Comparison of ENCODE assay signal across 28 cellular contexts in genomic region chr6:131846023-131846663, GRCh38. TPM values are rescaled to one million over a fixed set of nuclear protein-coding genes. Genes with fewer than 3 reads are reported as not detected.
"Had no signal": no experiment of that assay in that cellular context is flagged by ENCODE, and none has a peak within 500 bp of the region (broad histone marks: within the 10 kb centered on the region; RNA-seq: fewer than 3 reads in every experiment).

No MANE protein-coding gene starts in this region.

- H3K4me1 ChIP-seq: lower lobe of right lung, right atrium auricular region, spleen, suprapubic skin, tibial artery, upper lobe of right lung had no signal

- H3K27ac Mint-ChIP-seq: immature natural killer cell; naive thymus-derived CD4-positive, alpha-beta T cell; natural killer cell treated with Interleukin-12 subunit alpha and Interleukin-12 subunit beta and Interleukin-15 and Interleukin-18, amount 100 ng/mL, for 72 hours; progenitor cell of endocrine pancreas; stimulated activated effector memory CD8-positive, alpha-beta T cell treated with anti-CD3 and anti-CD28 coated beads, Interleukin-12 subunit alpha, Interleukin-12 subunit beta, amount 100 ng/mL, for 72 hours; stimulated activated naive CD8-positive, alpha-beta T cell treated with anti-CD3 and anti-CD28 coated beads, Interleukin-15, Interleukin-2, amounts not matched to agents 100 ng/mL and 50 ng/mL, for 24 hours had no signal

- H3K9me3 Mint-ChIP-seq: natural killer cell treated with Interleukin-12 subunit alpha and Interleukin-12 subunit beta and Interleukin-15 and Interleukin-18, amount 100 ng/mL, for 72 hours; stimulated activated effector memory CD8-positive, alpha-beta T cell treated with anti-CD3 and anti-CD28 coated beads, Interleukin-12 subunit alpha, Interleukin-12 subunit beta, amount 100 ng/mL, for 72 hours; stimulated activated naive CD8-positive, alpha-beta T cell treated with anti-CD3 and anti-CD28 coated beads, Interleukin-15, Interleukin-2, amounts not matched to agents 100 ng/mL and 50 ng/mL, for 24 hours had no signal

- ATAC-seq: left ventricle myocardium superior; lower lobe of right lung; naive thymus-derived CD4-positive, alpha-beta T cell; natural killer cell treated with Interleukin-12 subunit alpha and Interleukin-12 subunit beta and Interleukin-15 and Interleukin-18, amount 100 ng/mL, for 72 hours; sciatic nerve; stimulated activated effector memory CD8-positive, alpha-beta T cell treated with anti-CD3 and anti-CD28 coated beads, Interleukin-12 subunit alpha, Interleukin-12 subunit beta, amount 100 ng/mL, for 72 hours; upper lobe of right lung had no signal

- H3K27me3 ChIP-seq: ovary, right atrium auricular region, suprapubic skin, tibial artery, upper lobe of right lung had no signal

- H3K36me3 Mint-ChIP-seq: immature natural killer cell; naive thymus-derived CD4-positive, alpha-beta T cell; natural killer cell treated with Interleukin-12 subunit alpha and Interleukin-12 subunit beta and Interleukin-15 and Interleukin-18, amount 100 ng/mL, for 72 hours; stimulated activated effector memory CD8-positive, alpha-beta T cell treated with anti-CD3 and anti-CD28 coated beads, Interleukin-12 subunit alpha, Interleukin-12 subunit beta, amount 100 ng/mL, for 72 hours had no signal

- H3K27ac ChIP-seq: lower lobe of right lung, ovary, right atrium auricular region, skin epidermis, spleen, suprapubic skin, thoracic aorta, tibial artery, upper lobe of right lung had no signal

- DNase-seq: head of caudate nucleus; hypothalamus; immature natural killer cell; kidney; left ventricle myocardium superior; lower lobe of right lung; mammary epithelial cell; mesenchymal stem cell; naive thymus-derived CD4-positive, alpha-beta T cell; ovary; spleen; stimulated activated CD4-positive, alpha-beta T cell treated with anti-CD3 and anti-CD28 coated beads, Interleukin-4, amount 100 ng/mL, for 24 hours; stimulated activated naive CD4-positive, alpha-beta T cell; tibial artery; trophoblast cell; upper lobe of right lung had no signal

- H3K36me3 ChIP-seq: lower lobe of right lung, ovary, right atrium auricular region, spleen, upper lobe of right lung had no signal

- H3K4me1 Mint-ChIP-seq: immature natural killer cell; naive thymus-derived CD4-positive, alpha-beta T cell; stimulated activated effector memory CD8-positive, alpha-beta T cell treated with anti-CD3 and anti-CD28 coated beads, Interleukin-12 subunit alpha, Interleukin-12 subunit beta, amount 100 ng/mL, for 72 hours had no signal

- FAIRE-seq: islet of Langerhans, kidney, urothelium cell line had no signal

- H3K4me3 ChIP-seq: lower lobe of right lung, ovary, right atrium auricular region, skin epidermis, spleen, suprapubic skin, thoracic aorta, tibial artery, upper lobe of right lung had no signal

- H3K4me3 Mint-ChIP-seq: immature natural killer cell; naive thymus-derived CD4-positive, alpha-beta T cell; natural killer cell treated with Interleukin-12 subunit alpha and Interleukin-12 subunit beta and Interleukin-15 and Interleukin-18, amount 100 ng/mL, for 72 hours; stimulated activated effector memory CD8-positive, alpha-beta T cell treated with anti-CD3 and anti-CD28 coated beads, Interleukin-12 subunit alpha, Interleukin-12 subunit beta, amount 100 ng/mL, for 72 hours; stimulated activated naive CD8-positive, alpha-beta T cell treated with anti-CD3 and anti-CD28 coated beads, Interleukin-15, Interleukin-2, amounts not matched to agents 100 ng/mL and 50 ng/mL, for 24 hours had no signal

- H3K9me3 ChIP-seq: lower lobe of right lung, ovary, right atrium auricular region, spleen, suprapubic skin, thoracic aorta, tibial artery, upper lobe of right lung had no signal

RNA-seq across cellular contexts. Expression of gene ENPP1, which starts 38.3 kb away (rescaled TPM):
- polyA plus RNA-seq: naive thymus-derived CD4-positive, alpha-beta T cell; neural cell had no signal
